8 cellular contexts compared by ENCODE assay signal in the genomic region with DNA sequence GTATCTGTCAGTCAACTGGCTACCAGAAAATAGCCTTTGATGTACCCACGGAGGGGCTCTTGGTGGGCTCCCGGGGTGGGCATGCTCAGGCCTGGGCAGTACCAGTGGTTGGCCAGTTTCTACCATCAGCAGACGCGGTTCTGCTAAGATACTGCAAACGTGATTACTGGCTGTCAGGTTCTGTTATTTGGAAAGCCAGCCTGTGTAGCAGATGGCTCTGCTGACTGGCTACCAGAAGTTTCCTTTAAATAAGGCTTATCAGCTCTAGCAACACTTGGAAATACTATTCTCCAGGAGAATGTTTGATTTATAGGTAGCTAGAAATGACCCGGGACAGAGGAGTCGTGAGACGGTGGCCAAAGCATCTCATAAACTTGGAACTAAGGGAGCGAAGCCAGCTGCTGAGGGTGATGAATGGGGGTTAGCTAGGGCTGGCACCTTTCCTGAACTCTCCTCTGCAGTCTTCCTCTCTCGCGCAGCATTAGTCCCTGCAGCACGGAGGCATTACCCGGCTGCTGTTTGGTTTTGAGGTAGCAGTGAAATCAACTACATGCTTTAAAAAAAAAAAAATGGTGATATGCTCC.
DNase-seq lines count a peak whose midpoint lies in the region; ATAC-seq and TF ChIP-seq lines count a peak whose summit lies in the region.
"Had no signal": no experiment of that assay in that cellular context is flagged by ENCODE, and none has a peak within 500 bp of the region (broad histone marks: within the 10 kb centered on the region; RNA-seq: fewer than 3 reads in every experiment).

No MANE protein-coding gene starts in this region.

- CTCF ChIA-PET in HEK293T (lab: Yijun Ruan, JAX): no interaction called here

- no peak overlapping the region for H3K27ac ChIP-seq in HUES6 (ENCODE audit: low read depth, low read length)
- peak overlapping the region; percentile 96 for H3K27ac ChIP-seq in WERI-Rb-1
- H3K27ac ChIP-seq in right cardiac atrium (ENCODE audit: low read length): no peak overlapping the region
- H3K27ac ChIP-seq: testis had no signal

- H3K36me3 ChIP-seq in HUES6 (ENCODE audit: control insufficient read depth, insufficient read depth, low read length) (no peaks in the 10 kb centered on the region), WERI-Rb-1 (no peaks in the 10 kb centered on the region; the same call in 1 of the 2 replicates)

- WGBS in right cardiac atrium: 8% methylated on average over 13 of the region's 13 CpGs

- peaks cover 9% of the 10 kb centered on the region; the same call in 1 of the 2 replicates for H3K27me3 ChIP-seq in HUES6 (ENCODE audit: control insufficient read depth, insufficient read depth, low read length)
- H3K27me3 ChIP-seq in WERI-Rb-1 (ENCODE audit: insufficient read depth, low read depth, severe bottlenecking): no peaks in the 10 kb centered on the region
- H3K27me3 ChIP-seq in right cardiac atrium (ENCODE audit: control insufficient read depth, insufficient read depth): no peaks in the 10 kb centered on the region
- H3K27me3 ChIP-seq: testis had no signal

- H3K9me3 ChIP-seq in HUES6 (ENCODE audit: control insufficient read depth, insufficient read depth, low read depth, low read length) (no peaks in the 10 kb centered on the region), WERI-Rb-1 (ENCODE audit: severe bottlenecking) (no peaks in the 10 kb centered on the region), right cardiac atrium (ENCODE audit: control insufficient read depth, low read length) (no peaks in the 10 kb centered on the region)
- H3K9me3 ChIP-seq: testis had no signal

- POLR2A ChIA-PET in HEK293T (lab: Yijun Ruan, JAX): no interaction called here

- intact Hi-C loops in right cardiac atrium (cut with DNase I): loop anchor here in 1 of 4 donors (5.0 kb wide), 1 partner anchor 68 kb away; no protein-coding TSS in a partner anchor

- no peak for ATAC-seq in right cardiac atrium

- H3K9ac ChIP-seq in HUES6 (ENCODE audit: low read length): no peak overlapping the region

- H3K4me3 ChIP-seq in HUES6 (ENCODE audit: low read depth, low read length) (peak overlapping the region; percentile 45; the same call in 1 of the 2 replicates), WERI-Rb-1 (ENCODE audit: low read depth, low read length) (peak overlapping the region; percentile 58), right cardiac atrium (ENCODE audit: low read length) (peak overlapping the region; percentile 57)
- H3K4me3 ChIP-seq: testis had no signal

- peaks cover 51% of the 10 kb centered on the region for H3K4me1 ChIP-seq in HUES6 (ENCODE audit: control insufficient read depth, insufficient read depth, low read length)
- peaks cover 4% of the 10 kb centered on the region for H3K4me1 ChIP-seq in right cardiac atrium (ENCODE audit: control insufficient read depth, insufficient read depth, low read length)

- no peak for TF ChIP-seq CTCF in WERI-Rb-1 (IDR thresholded peaks at IDR 0.05; ENCODE audit: low read depth, low read length)

- DNase-seq in WERI-Rb-1 (peak; percentile 60), right cardiac atrium (no peak), superior temporal gyrus (ENCODE audit: extremely low spot score) (peak; percentile 66), NCI-H748 (lab: John Stamatoyannopoulos, UW; ENCODE audit: unreplicated experiment) (no peak), HEK293T (ENCODE audit: extremely low spot score) (no peak), NCI-H2196 treated with DMSO at 0.1 percent for 48 hours (lab: John Stamatoyannopoulos, UW; ENCODE audit: unreplicated experiment) (no peak)

TF ChIP-seq in HEK293T, 16 proteins besides CTCF, POLR2A, EP300 and RAD21:
- TF ChIP-seq SP1 (IDR thresholded peaks at IDR 0.05): no peak
- TF ChIP-seq ZNF384 (IDR thresholded peaks at IDR 0.05): no peak
- no peak for TF ChIP-seq TARDBP (IDR thresholded peaks at IDR 0.05)
- TF ChIP-seq HDGF (IDR thresholded peaks at IDR 0.05; ENCODE audit: borderline replicate concordance): no peak
- TF ChIP-seq BHLHE40 (IDR thresholded peaks at IDR 0.05; ENCODE audit: borderline replicate concordance): no peak
- TF ChIP-seq FOXM1 (IDR thresholded peaks at IDR 0.05; ENCODE audit: borderline replicate concordance): no peak
- TF ChIP-seq NFRKB (IDR thresholded peaks at IDR 0.05): no peak
- no peak for TF ChIP-seq ARNT (IDR thresholded peaks at IDR 0.05)
- TF ChIP-seq, protein P1, sequence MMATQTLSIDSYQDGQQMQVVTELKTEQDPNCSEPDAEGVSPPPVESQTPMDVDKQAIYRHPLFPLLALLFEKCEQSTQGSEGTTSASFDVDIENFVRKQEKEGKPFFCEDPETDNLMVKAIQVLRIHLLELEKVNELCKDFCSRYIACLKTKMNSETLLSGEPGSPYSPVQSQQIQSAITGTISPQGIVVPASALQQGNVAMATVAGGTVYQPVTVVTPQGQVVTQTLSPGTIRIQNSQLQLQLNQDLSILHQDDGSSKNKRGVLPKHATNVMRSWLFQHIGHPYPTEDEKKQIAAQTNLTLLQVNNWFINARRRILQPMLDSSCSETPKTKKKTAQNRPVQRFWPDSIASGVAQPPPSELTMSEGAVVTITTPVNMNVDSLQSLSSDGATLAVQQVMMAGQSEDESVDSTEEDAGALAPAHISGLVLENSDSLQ (IDR thresholded peaks at IDR 0.05): no peak
- TF ChIP-seq SUZ12 (IDR thresholded peaks at IDR 0.05): no peak
- TF ChIP-seq ELF4 (IDR thresholded peaks at IDR 0.05): no peak
- TF ChIP-seq FOXK2 (IDR thresholded peaks at IDR 0.05): no peak
- TF ChIP-seq LEF1 (IDR thresholded peaks at IDR 0.05; ENCODE audit: borderline replicate concordance): no peak
- no peak for TF ChIP-seq CTBP1 (IDR thresholded peaks at IDR 0.05; ENCODE audit: borderline replicate concordance)
- TF ChIP-seq L3MBTL2 (conservative IDR thresholded peaks at IDR 0.05): no peak
- no peak for TF ChIP-seq FOXA1 (IDR thresholded peaks at IDR 0.05)

Comparison
In these comparisons a context has a peak if more than half of its experiments do, and no peak if none do; other contexts are left out.
1. DNase-seq: peak in WERI-Rb-1 (single experiment) and superior temporal gyrus (single experiment); none in right cardiac atrium (0 of 3), NCI-H748 (single experiment), HEK293T (single experiment) and NCI-H2196 treated with DMSO at 0.1 percent for 48 hours (single experiment).
2. Peak in every context shown above with its lines, with median percentiles within 50 percentile points of each other: H3K4me3 ChIP-seq.